13 cellular contexts compared by ENCODE assay signal in the genomic region with DNA sequence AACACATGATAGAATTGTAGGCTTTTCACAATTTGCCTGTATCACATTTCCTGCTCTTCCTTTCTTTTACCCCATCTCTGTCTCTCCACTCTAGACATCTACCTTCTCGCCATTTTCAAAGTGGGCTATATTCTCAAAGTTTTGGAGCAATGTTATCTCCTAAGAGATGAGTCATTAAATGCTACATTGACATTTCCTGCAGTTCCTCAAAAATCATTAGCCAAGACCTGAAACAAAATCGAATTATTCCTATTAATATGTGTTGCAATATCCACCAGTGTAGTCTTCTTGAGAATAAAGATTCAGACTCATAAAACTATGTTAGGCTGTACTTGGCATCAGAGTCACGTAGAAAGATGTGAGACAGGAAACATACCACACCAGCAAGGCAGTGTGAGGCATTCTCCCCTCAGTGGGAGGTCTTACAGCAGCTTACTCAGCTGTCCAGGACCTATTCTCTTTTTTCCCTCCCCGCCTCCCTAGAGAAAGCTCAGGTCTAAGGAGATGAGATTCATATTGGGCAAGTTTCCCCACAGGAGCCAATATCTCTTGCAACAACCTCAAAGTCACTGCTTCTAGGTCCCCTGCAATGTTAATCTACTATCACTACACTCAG. TPM values are rescaled to one million over a fixed set of nuclear protein-coding genes. Genes with fewer than 3 reads are reported as not detected.
DNase-seq lines count a peak whose midpoint lies in the region; ATAC-seq lines count a peak whose summit lies in the region.
"Had no signal": no experiment of that assay in that cellular context is flagged by ENCODE, and none has a peak within 500 bp of the region (broad histone marks: within the 10 kb centered on the region; RNA-seq: fewer than 3 reads in every experiment).

No MANE protein-coding gene starts in this region.

- peak overlapping the region; percentile 59 for H3K27ac ChIP-seq in SJCRH30
- H3K27ac ChIP-seq: epithelial cell of prostate had no signal

- ATAC-seq in GM21529 (IDR thresholded peaks at IDR 0.05; ENCODE audit: unreplicated experiment), result no peak

- peaks cover 36% of the 10 kb centered on the region for H3K4me1 ChIP-seq in SJCRH30

- DNase-seq in GM04504 (ENCODE audit: low read depth), result peak; percentile 20
- peak; percentile 84 to 91 for DNase-seq in SJCRH30
- peak; percentile 21 for DNase-seq in fibroblast of peridontal ligament (ENCODE audit: extremely low read depth)
- peak; percentile 78 for DNase-seq in non-pigmented ciliary epithelial cell (ENCODE audit: low read depth)
- no peak for DNase-seq in stimulated activated CD4-positive, alpha-beta T cell treated with anti-CD3 and anti-CD28 coated beads, Interleukin-12 subunit alpha, Interleukin-12 subunit beta, amount 100 ng/mL, for 4 hours
- DNase-seq in SIG-M5 (lab: John Stamatoyannopoulos, UW), result no peak
- DNase-seq in RPMI8226, result no peak
- DNase-seq: activated CD4-positive, alpha-beta T cell treated with anti-CD3 and anti-CD28 coated beads, Interleukin-2, amount 10 ng/mL, durations not matched to agents 7 days and 5 days; DMS 273 treated with DMSO at 0.1 percent for 48 hours; NCI-H187 treated with DMSO at 0.1 percent for 48 hours had no signal

- no peaks in the 10 kb centered on the region for H3K27me3 ChIP-seq in SJCRH30

- no peaks in the 10 kb centered on the region for H3K36me3 ChIP-seq in SJCRH30

- H3K4me3 ChIP-seq in SJCRH30, result peak overlapping the region; percentile 1; the same call in 1 of the 2 replicates
- H3K4me3 ChIP-seq: mucosa of descending colon had no signal

- no peaks in the 10 kb centered on the region for H3K9me3 ChIP-seq in SJCRH30 (replicated peaks)
- H3K9me3 ChIP-seq: mucosa of descending colon had no signal

RNA-seq across cellular contexts. Expression of a gene that starts 38.8 kb away (rescaled TPM):
- 11.8 and 12.2 TPM in 2 replicates for total RNA-seq in SJCRH30 (2014; rRNA removed; shearing (Covaris generic))

Comparison
In these comparisons a context has a peak if more than half of its experiments do, and no peak if none do; other contexts are left out.
1. DNase-seq: peak in GM04504 (single experiment), SJCRH30 (2 of 2), fibroblast of peridontal ligament (single experiment) and non-pigmented ciliary epithelial cell (single experiment); none in stimulated activated CD4-positive, alpha-beta T cell treated with anti-CD3 and anti-CD28 coated beads, Interleukin-12 subunit alpha, Interleukin-12 subunit beta, amount 100 ng/mL, for 4 hours (single experiment), SIG-M5 (single experiment) and RPMI8226 (single experiment).